8 cellular contexts compared by ENCODE assay signal in the genomic region with DNA sequence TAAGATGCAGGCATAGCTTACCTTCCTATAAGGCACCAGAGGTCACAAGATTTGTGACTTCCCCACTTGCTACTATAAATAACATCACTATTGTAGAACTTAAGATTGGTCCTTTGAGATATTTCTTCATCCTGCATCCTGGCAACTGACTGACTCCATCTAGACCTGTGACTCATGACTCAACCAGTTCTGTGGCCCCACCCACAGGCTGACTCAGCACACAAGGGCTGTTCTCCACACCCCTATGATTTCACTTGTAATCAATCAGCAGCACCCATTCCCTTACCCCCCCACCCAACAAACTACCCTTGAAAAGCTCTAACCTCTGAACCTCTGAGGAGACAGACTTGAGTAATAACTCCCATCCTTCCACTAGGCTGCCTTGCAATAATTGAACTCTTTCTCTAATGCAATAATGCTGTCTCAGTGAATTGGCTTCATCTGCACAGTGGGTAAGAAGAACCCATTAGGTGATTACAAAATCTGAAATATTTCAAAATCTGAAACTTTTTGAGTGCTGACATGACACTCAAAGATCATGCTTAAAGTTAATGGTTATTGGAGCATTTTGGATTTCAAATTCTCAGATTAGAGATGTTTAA.
DNase-seq lines count a peak whose midpoint lies in the region; ATAC-seq and TF ChIP-seq lines count a peak whose summit lies in the region.

No MANE protein-coding gene starts in this region.

- peaks cover 8% of the 10 kb centered on the region for H3K4me1 Mint-ChIP-seq in osteocyte (ENCODE audit: unreplicated experiment)

- H3K27ac Mint-ChIP-seq in osteocyte (ENCODE audit: unreplicated experiment) = no peak overlapping the region

- no peak overlapping the region for H3K4me3 Mint-ChIP-seq in osteocyte (ENCODE audit: unreplicated experiment)

- H3K9me3 Mint-ChIP-seq in osteocyte (ENCODE audit: unreplicated experiment) = peaks cover 10% of the 10 kb centered on the region

- no peak for ATAC-seq in HG03565 (IDR thresholded peaks at IDR 0.05; ENCODE audit: unreplicated experiment)
- ATAC-seq in HG02588 (IDR thresholded peaks at IDR 0.05; ENCODE audit: unreplicated experiment) = no peak

- TF ChIP-seq CTCF in epithelial cell of esophagus (IDR thresholded peaks at IDR 0.05; ENCODE audit: insufficient read depth, low read depth, low read length, missing control alignments) = no peak
- no peak for TF ChIP-seq CTCF in osteocyte (IDR thresholded peaks at IDR 0.05)

- peaks cover 8% of the 10 kb centered on the region for H3K36me3 Mint-ChIP-seq in osteocyte (ENCODE audit: unreplicated experiment)

- H3K4me3 ChIP-seq in epithelial cell of esophagus (ENCODE audit: low read length) = no peak overlapping the region

- DNase-seq in H4 (ENCODE audit: low spot score) (peak; percentile 44), RPMI7951 (ENCODE audit: low read depth) (peak; percentile 63), epithelial cell of esophagus (ENCODE audit: low read depth) (peak; percentile 97), NCI-H524 treated with DMSO at 0.1 percent for 48 hours (lab: John Stamatoyannopoulos, UW) (no peak), osteocyte (ENCODE audit: extremely low spot score, unreplicated experiment) (no peak)
- DNase-seq in stimulated activated CD4-positive, alpha-beta T cell treated with anti-CD3 and anti-CD28 coated beads, Interleukin-1b, Interleukin-23, amount 100 ng/mL, for 48 hours = peak; percentile 64

- no peaks in the 10 kb centered on the region for H3K27me3 Mint-ChIP-seq in osteocyte (ENCODE audit: unreplicated experiment)

Comparison
In these comparisons a context has a peak if more than half of its experiments do, and no peak if none do; other contexts are left out.
1. DNase-seq: peak in H4 (single experiment), RPMI7951 (single experiment), epithelial cell of esophagus (single experiment) and stimulated activated CD4-positive, alpha-beta T cell treated with anti-CD3 and anti-CD28 coated beads, Interleukin-1b, Interleukin-23, amount 100 ng/mL, for 48 hours (single experiment); none in NCI-H524 treated with DMSO at 0.1 percent for 48 hours (single experiment) and osteocyte (single experiment).